Comparison of ENCODE assay signal across 15 cellular contexts in the genomic region with DNA sequence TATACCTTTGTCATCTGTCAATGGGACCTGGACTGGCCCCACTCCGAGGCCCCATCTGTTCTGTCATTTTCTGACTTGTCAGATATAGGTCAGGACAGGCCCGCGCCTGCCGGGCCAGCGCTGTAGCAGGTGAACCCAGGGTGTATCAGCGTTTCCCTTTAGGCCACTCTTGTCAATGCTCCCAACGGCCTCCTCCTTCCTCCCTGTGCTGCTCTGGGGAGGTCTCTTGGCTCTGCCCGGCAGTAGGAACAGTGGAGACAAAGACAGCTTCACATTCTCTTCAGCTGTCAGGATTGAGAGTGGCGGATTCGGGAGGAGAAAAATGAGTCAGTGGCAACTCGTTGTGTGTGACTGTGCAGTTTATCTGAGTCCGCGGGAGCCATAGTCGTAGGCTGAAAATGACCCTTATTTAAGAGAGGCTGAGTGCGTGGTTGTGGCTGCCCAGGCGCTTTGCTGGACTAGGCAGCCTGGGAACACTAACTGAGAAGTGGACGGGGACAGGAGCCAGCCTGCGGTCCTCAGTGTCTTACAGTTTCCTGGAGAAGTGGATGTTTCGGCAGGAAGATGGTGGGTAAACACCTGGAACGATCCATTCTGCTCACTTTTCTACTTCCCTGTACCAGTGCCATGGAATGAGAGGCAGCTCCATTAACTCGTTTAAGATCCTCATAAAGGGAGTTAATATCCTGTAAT.
DNase-seq lines count a peak whose midpoint lies in the region; ATAC-seq and TF ChIP-seq lines count a peak whose summit lies in the region.
"Had no signal": no experiment of that assay in that cellular context is flagged by ENCODE, and none has a peak within 500 bp of the region (broad histone marks: within the 10 kb centered on the region; RNA-seq: fewer than 3 reads in every experiment).

No MANE protein-coding gene starts in this region.

- no peak overlapping the region for H2AFZ ChIP-seq in neuronal stem cell (ENCODE audit: low read length)

- no peak overlapping the region for H3K4me3 ChIP-seq in WERI-Rb-1 (ENCODE audit: low read depth, low read length)
- H3K4me3 ChIP-seq in neuronal stem cell (ENCODE audit: low read length in 2 of 2) = no peak overlapping the region
- H3K4me3 ChIP-seq: gastroesophageal sphincter, ovary had no signal

- no peak overlapping the region for H2BK120ac ChIP-seq in neuronal stem cell (ENCODE audit: low read depth, low read length)

- no peak overlapping the region for H2BK5ac ChIP-seq in neuronal stem cell (ENCODE audit: low read length)

- no peak overlapping the region for H3K4me2 ChIP-seq in neuronal stem cell (ENCODE audit: insufficient read depth, low read length, poor library complexity, severe bottlenecking)

- no peak overlapping the region for H3K27ac ChIP-seq in WERI-Rb-1
- no peak overlapping the region for H3K27ac ChIP-seq in foreskin keratinocyte
- peak overlapping the region; percentile 27 for H3K27ac ChIP-seq in neuronal stem cell (replicated peaks; ENCODE audit: low read length)
- H3K27ac ChIP-seq: gastroesophageal sphincter, ovary had no signal

- WGBS in neuronal stem cell (ENCODE audit: extremely low coverage in 2 of 2, insufficient read length in 2 of 2, insufficient replicate concordance in 1 of 2), 2 donors = no CpG with 5 or more reads among the region's 21 CpGs

- H3K36me3 ChIP-seq in WERI-Rb-1 = no peaks in the 10 kb centered on the region
- H3K36me3 ChIP-seq in neuronal stem cell (replicated peaks in 1 of 2; ENCODE audit: control insufficient read depth in 2 of 2, insufficient read depth in 2 of 2, low read length in 2 of 2) = peaks cover 17 to 99% of the 10 kb centered on the region in 2 donors
- H3K36me3 ChIP-seq: ovary had no signal

- H3K18ac ChIP-seq in neuronal stem cell (ENCODE audit: low read length) = no peak overlapping the region

- H3K4me1 ChIP-seq in foreskin keratinocyte (peaks cover 11% of the 10 kb centered on the region), neuronal stem cell (ENCODE audit: control insufficient read depth in 2 of 2, insufficient read depth in 1 of 2, low read depth in 1 of 2, low read length in 2 of 2) (peaks cover 3 to 6% of the 10 kb centered on the region in 2 donors)
- H3K4me1 ChIP-seq: gastroesophageal sphincter had no signal

- no peak overlapping the region for H2AK5ac ChIP-seq in neuronal stem cell (ENCODE audit: low read depth, low read length)

- peaks cover 2% of the 10 kb centered on the region for H3K79me1 ChIP-seq in neuronal stem cell (ENCODE audit: low read depth, low read length)

- H3K9me3 ChIP-seq in WERI-Rb-1 (ENCODE audit: severe bottlenecking) (no peaks in the 10 kb centered on the region), neuronal stem cell (replicated peaks in 1 of 2; ENCODE audit: control insufficient read depth in 2 of 2, insufficient read depth in 1 of 2, low read depth in 1 of 2, low read length in 2 of 2) (peaks cover 0 to 7% of the 10 kb centered on the region in 2 donors)
- H3K9me3 ChIP-seq: gastroesophageal sphincter, ovary had no signal

- TF ChIP-seq CTCF in WERI-Rb-1 (IDR thresholded peaks at IDR 0.05; ENCODE audit: low read depth, low read length) (no peak), foreskin keratinocyte (conservative IDR thresholded peaks at IDR 0.05) (no peak)

- no peak overlapping the region for H3K23ac ChIP-seq in neuronal stem cell (ENCODE audit: low read depth, low read length, poor library complexity)

- H3K27me3 ChIP-seq in WERI-Rb-1 (ENCODE audit: insufficient read depth, low read depth, severe bottlenecking) = no peaks in the 10 kb centered on the region
- H3K27me3 ChIP-seq in foreskin keratinocyte = no peaks in the 10 kb centered on the region
- H3K27me3 ChIP-seq in neuronal stem cell (ENCODE audit: control insufficient read depth in 3 of 3, insufficient read depth in 3 of 3, low read depth in 1 of 3, low read length in 3 of 3) = no peaks in the 10 kb centered on the region
- H3K27me3 ChIP-seq: ovary had no signal

- H2BK12ac ChIP-seq in neuronal stem cell (ENCODE audit: low read length) = no peak overlapping the region

- ATAC-seq in foreskin keratinocyte (peak; percentile 81), GM18520 (IDR thresholded peaks at IDR 0.05; ENCODE audit: unreplicated experiment) (no peak), HG03039 (IDR thresholded peaks at IDR 0.05; ENCODE audit: unreplicated experiment) (no peak)
- ATAC-seq: gastroesophageal sphincter, SK-N-SH treated with all-trans-retinoic acid at 6 μM for 48 hours, WTC11 had no signal

- no peak overlapping the region for H3K4ac ChIP-seq in neuronal stem cell (ENCODE audit: low read length)

- peak; percentile 32 for DNase-seq in DMS79 (lab: John Stamatoyannopoulos, UW)
- peak; percentile 48 for DNase-seq in WERI-Rb-1
- DNase-seq in foreskin keratinocyte = peak; percentile 77 to 90
- no peak for DNase-seq in neuronal stem cell (ENCODE audit: low spot score)
- no peak for DNase-seq in T-helper 9 cell
- DNase-seq in NCI-H748 treated with DMSO at 0.1 percent for 48 hours (lab: John Stamatoyannopoulos, UW) = no peak
- DNase-seq: activated naive CD8-positive, alpha-beta T cell treated with anti-CD3 and anti-CD28 coated beads, Interleukin-2, amount 10 ng/mL, durations not matched to agents 7 days and 5 days; DND-41; NCI-H1694; ovary had no signal

- H3K9ac ChIP-seq in neuronal stem cell (ENCODE audit: low read depth, low read length, poor library complexity) = no peak overlapping the region

- H4K91ac ChIP-seq in neuronal stem cell (ENCODE audit: low read depth, low read length, poor library complexity) = no peak overlapping the region

- H4K8ac ChIP-seq in neuronal stem cell (ENCODE audit: low read depth, low read length) = no peak overlapping the region

- no peak overlapping the region for H2BK15ac ChIP-seq in neuronal stem cell (ENCODE audit: low read length)

- H3K14ac ChIP-seq in neuronal stem cell (ENCODE audit: low read length) = no peak overlapping the region

Comparison
In these comparisons a context has a peak if more than half of its experiments do, and no peak if none do; other contexts are left out.
1. DNase-seq: peak in DMS79 (single experiment), WERI-Rb-1 (single experiment) and foreskin keratinocyte (2 of 2); none in neuronal stem cell (single experiment), T-helper 9 cell (single experiment) and NCI-H748 treated with DMSO at 0.1 percent for 48 hours (single experiment).